ENCODE assay signal across 10 cellular contexts in genomic region chr15:45799508-45799907, GRCh38.
A peak's percentile ranks its signal among the peaks of the same experiment; 100 is the strongest.
DNase-seq lines count a peak whose midpoint lies in the region; ATAC-seq, FAIRE-seq and TF ChIP-seq lines count a peak whose summit lies in the region.
"Had no signal": no experiment of that assay in that cellular context is flagged by ENCODE, and none has a peak within 500 bp of the region (broad histone marks: within the 10 kb centered on the region; RNA-seq: fewer than 3 reads in every experiment).

No MANE protein-coding gene starts in this region.

- no peaks in the 10 kb centered on the region for H3K9me3 ChIP-seq in OCI-LY7 (ENCODE audit: low read length)
- no peaks in the 10 kb centered on the region for H3K9me3 ChIP-seq in A673 (ENCODE audit: low read depth, low read length, poor library complexity, severe bottlenecking)

- H3K36me3 ChIP-seq in OCI-LY7 (ENCODE audit: insufficient read depth, low read length) = no peaks in the 10 kb centered on the region
- H3K36me3 ChIP-seq in A673 (ENCODE audit: insufficient read depth, low read length, poor library complexity, severe bottlenecking) = no peaks in the 10 kb centered on the region

- POLR2A ChIA-PET in OCI-LY7 (lab: Charles Lee) = no interaction called here
- POLR2A ChIA-PET in A673 (lab: Charles Lee; ENCODE audit: low non-redundant PET) = no interaction called here

- H3K79me2 ChIP-seq in OCI-LY7 (ENCODE audit: insufficient read depth, low read depth, low read length) = no peaks in the 10 kb centered on the region

- no peaks in the 10 kb centered on the region for H4K20me1 ChIP-seq in OCI-LY7 (ENCODE audit: insufficient read depth, low read length)

- no TSS peak for BruUV-seq in OCI-LY7 (replicated peaks; lab: Mats Ljungman, UMichigan)
- no TSS peak for BruUV-seq in A673 (replicated peaks; lab: Mats Ljungman, UMichigan)

- peak overlapping the region; percentile 38 for H3K4me2 ChIP-seq in OCI-LY7 (ENCODE audit: low read length)

- TF ChIP-seq CTCF in OCI-LY7 (conservative IDR thresholded peaks at IDR 0.05; ENCODE audit: low read length) = no peak
- no peak for TF ChIP-seq CTCF in A673 (conservative IDR thresholded peaks at IDR 0.05; ENCODE audit: low read depth, low read length)
- no peak for TF ChIP-seq CTCF in foreskin keratinocyte (conservative IDR thresholded peaks at IDR 0.05)

- peak overlapping the region; percentile 78 for H2AFZ ChIP-seq in OCI-LY7 (ENCODE audit: low read length)

- H3K27me3 ChIP-seq in A673 (replicated peaks; ENCODE audit: insufficient read depth, low read depth, low read length, poor library complexity) (no peaks in the 10 kb centered on the region), foreskin keratinocyte (no peaks in the 10 kb centered on the region)

- DNase-seq in OCI-LY7 (ENCODE audit: low spot score) (peak; percentile 32), RCC 7860 (ENCODE audit: low spot score) (no peak), A673 (ENCODE audit: low spot score) (no peak), foreskin keratinocyte (no peak), NCI-H1092 (lab: John Stamatoyannopoulos, UW) (no peak)
- DNase-seq: DMS79 treated with DMSO at 0.1 percent for 48 hours, GOT3 had no signal

- no peak for FAIRE-seq in RCC 7860 (lab: Jason Lieb, UNC)

- intact Hi-C loops in OCI-LY7 (cut with micrococcal nuclease; ENCODE audit: unreplicated experiment) = loop anchor here (5.0 to 10.0 kb wide), 2 partner anchors 293 to 505 kb away; no protein-coding TSS in a partner anchor
- intact Hi-C loops in A673 (cut with micrococcal nuclease; ENCODE audit: unreplicated experiment) = loop anchor here (5.0 kb wide), 2 partner anchors 293 to 513 kb away; no protein-coding TSS in a partner anchor

- CTCF ChIA-PET in OCI-LY7 (lab: Charles Lee; ENCODE audit: unreplicated experiment) = interaction anchor here (1.1 kb wide), 1 partner anchor 94 kb away, joined by 3 read pairs; no protein-coding TSS in a partner anchor
- CTCF ChIA-PET in A673 (lab: Charles Lee) = no interaction called here

- ATAC-seq in GM18519 (IDR thresholded peaks at IDR 0.05; ENCODE audit: low FRiP score, unreplicated experiment) = peak; percentile 70
- peak; percentile 62 for ATAC-seq in GM21447 (IDR thresholded peaks at IDR 0.05; ENCODE audit: unreplicated experiment)
- ATAC-seq in HG03045 (IDR thresholded peaks at IDR 0.05; ENCODE audit: unreplicated experiment) = peak; percentile 63
- no peak for ATAC-seq in foreskin keratinocyte

- H3K4me3 ChIP-seq in OCI-LY7 (ENCODE audit: low read depth, low read length, poor library complexity, severe bottlenecking) (no peak overlapping the region), A673 (ENCODE audit: low read depth, low read length, poor library complexity, severe bottlenecking) (no peak overlapping the region)

- H3K9me2 ChIP-seq in OCI-LY7 (ENCODE audit: insufficient read depth, low read length) = no peaks in the 10 kb centered on the region

- peaks cover 14% of the 10 kb centered on the region for H3K4me1 ChIP-seq in OCI-LY7 (ENCODE audit: insufficient read depth, low read length, poor library complexity, severe bottlenecking)
- no peaks in the 10 kb centered on the region for H3K4me1 ChIP-seq in A673 (ENCODE audit: insufficient read depth, low read length, poor library complexity, severe bottlenecking)
- no peaks in the 10 kb centered on the region for H3K4me1 ChIP-seq in foreskin keratinocyte

- H3K27ac ChIP-seq in OCI-LY7 (ENCODE audit: low read depth, low read length, poor library complexity, severe bottlenecking) (peak overlapping the region; percentile 13), A673 (ENCODE audit: low read depth, low read length, poor library complexity, severe bottlenecking) (no peak overlapping the region), foreskin keratinocyte (no peak overlapping the region)
